Comparison of ENCODE assay signal across 24 cellular contexts in genomic region chr3:128550113-128550440, GRCh38. TPM values are rescaled to one million over a fixed set of nuclear protein-coding genes. Genes with fewer than 3 reads are reported as not detected.
DNase-seq lines count a peak whose midpoint lies in the region; ATAC-seq, FAIRE-seq and TF ChIP-seq lines count a peak whose summit lies in the region.
"Had no signal": no experiment of that assay in that cellular context is flagged by ENCODE, and none has a peak within 500 bp of the region (broad histone marks: within the 10 kb centered on the region; RNA-seq: fewer than 3 reads in every experiment).

No MANE protein-coding gene starts in this region.

- H4K20me1 ChIP-seq in PC-9 (ENCODE audit: insufficient read depth) (no peaks in the 10 kb centered on the region), hepatocyte (ENCODE audit: insufficient read depth, poor library complexity, severe bottlenecking) (no peaks in the 10 kb centered on the region), smooth muscle cell (ENCODE audit: low read depth) (no peaks in the 10 kb centered on the region)

- no peak for ATAC-seq in activated CD8-positive, alpha-beta memory T cell treated with anti-CD3 and anti-CD28 coated beads, Interleukin-2, amount 10 ng/mL, durations not matched to agents 7 days and 5 days
- ATAC-seq in activated T-cell treated with anti-CD3 and anti-CD28 coated beads, Interleukin-2, amount 50 U/mL, for 72 hours (replicated peaks in 1 of 2): no peak
- ATAC-seq: GM12878 had no signal

- H2AFZ ChIP-seq in PC-9 (no peak overlapping the region), hepatocyte (no peak overlapping the region), smooth muscle cell (ENCODE audit: low read depth) (no peak overlapping the region)

- POLR2A ChIA-PET in PC-9 (lab: Charles Lee; ENCODE audit: unreplicated experiment): no interaction called here

- WGBS in hepatocyte (ENCODE audit: low lambda C conversion rate, missing lambda C conversion rate): 94% methylated on average over 2 of the region's 2 CpGs
- 90% methylated on average over 2 of the region's 2 CpGs for WGBS in smooth muscle cell (ENCODE audit: low lambda C conversion rate)
- WGBS in small intestine, 3 donors: 61 to 77% (median 67%) methylated on average over 2 of the region's 2 CpGs

- peak; percentile 19 for DNase-seq in activated CD8-positive, alpha-beta memory T cell treated with anti-CD3 and anti-CD28 coated beads, Interleukin-2, amount 10 ng/mL, durations not matched to agents 7 days and 5 days
- DNase-seq in activated CD8-positive, alpha-beta memory T cell treated with anti-CD3 and anti-CD28 coated beads, Interleukin-2, amount 50 U/mL, for 48 hours: no peak
- DNase-seq in PC-9 (no peak), hepatocyte (ENCODE audit: low spot score) (no peak), smooth muscle cell (lab: John Stamatoyannopoulos, UW; ENCODE audit: unreplicated experiment) (no peak), small intestine (no peak)
- DNase-seq in activated naive CD4-positive, alpha-beta T cell treated with Interleukin-2 at 50 U/mL for 16 hours: no peak
- no peak for DNase-seq in activated T-cell treated with anti-CD3 and anti-CD28 coated beads, Interleukin-2, amount 50 U/mL, for 72 hours
- DNase-seq: activated CD4-positive, alpha-beta T cell treated with anti-CD3 and anti-CD28 coated beads for 4 hours; activated gamma-delta T cell treated with Interleukin-2 at 50 U/mL for 16 hours; activated T-cell treated with anti-CD3 and anti-CD28 coated beads, Interleukin-2, amount 50 U/mL, for 24 hours; AML-193; CD4-positive, alpha-beta T cell; DMS 273 treated with DMSO at 0.1 percent for 48 hours; GOT3; NCI-H1092 treated with DMSO at 0.1 percent for 48 hours; NCI-H187; psoas muscle; SHP77; tibial artery had no signal

- H3K9me3 ChIP-seq in PC-9 (ENCODE audit: insufficient read depth, low read depth): no peaks in the 10 kb centered on the region
- no peaks in the 10 kb centered on the region for H3K9me3 ChIP-seq in hepatocyte (ENCODE audit: low read depth)
- H3K9me3 ChIP-seq in smooth muscle cell (replicated peaks; ENCODE audit: low read depth): no peaks in the 10 kb centered on the region
- no peaks in the 10 kb centered on the region for H3K9me3 ChIP-seq in small intestine (ENCODE audit: control insufficient read depth, low read depth)
- H3K9me3 ChIP-seq: psoas muscle, tibial artery had no signal

- no peak overlapping the region for H3K27ac Mint-ChIP-seq in activated CD8-positive, alpha-beta memory T cell treated with anti-CD3 and anti-CD28 coated beads, Interleukin-2, amount 10 ng/mL, durations not matched to agents 7 days and 5 days
- H3K27ac Mint-ChIP-seq in activated T-cell treated with anti-CD3 and anti-CD28 coated beads, Interleukin-2, amount 50 U/mL, for 72 hours: no peak overlapping the region
- H3K27ac Mint-ChIP-seq: activated T-cell treated with anti-CD3 and anti-CD28 coated beads, Interleukin-2, amount 50 U/mL, for 24 hours; CD4-positive, alpha-beta T cell; neural progenitor cell; stimulated activated naive CD8-positive, alpha-beta T cell treated with anti-CD3 and anti-CD28 coated beads, Interleukin-15, Interleukin-2, amounts not matched to agents 100 ng/mL and 50 ng/mL, for 24 hours had no signal

- H3K36me3 ChIP-seq in PC-9 (ENCODE audit: low read depth) (no peaks in the 10 kb centered on the region), hepatocyte (replicated peaks; ENCODE audit: insufficient read depth, low read depth) (no peaks in the 10 kb centered on the region), smooth muscle cell (ENCODE audit: low read depth) (no peaks in the 10 kb centered on the region), small intestine (ENCODE audit: control insufficient read depth in 2 of 2, insufficient read depth in 2 of 2, low read length in 2 of 2) (no peaks in the 10 kb centered on the region)
- H3K36me3 ChIP-seq: neural progenitor cell, tibial artery had no signal

- FAIRE-seq in small intestine (lab: Jason Lieb, UNC): no peak
- FAIRE-seq: GM12878, kidney had no signal

- intact Hi-C loops in PC-9 (cut with micrococcal nuclease; ENCODE audit: unreplicated experiment): no loop called here

- H3K27ac ChIP-seq in PC-9: no peak overlapping the region
- peak overlapping the region; percentile 88 for H3K27ac ChIP-seq in hepatocyte
- peak overlapping the region; percentile 91 for H3K27ac ChIP-seq in smooth muscle cell (ENCODE audit: low read depth)
- H3K27ac ChIP-seq in small intestine (ENCODE audit: low read depth in 1 of 2, low read length in 1 of 2): no peak overlapping the region
- H3K27ac ChIP-seq: neural progenitor cell, tibial artery had no signal

- no peaks in the 10 kb centered on the region for H3K36me3 Mint-ChIP-seq in activated CD8-positive, alpha-beta memory T cell treated with anti-CD3 and anti-CD28 coated beads, Interleukin-2, amount 10 ng/mL, durations not matched to agents 7 days and 5 days
- no peaks in the 10 kb centered on the region for H3K36me3 Mint-ChIP-seq in activated T-cell treated with anti-CD3 and anti-CD28 coated beads, Interleukin-2, amount 50 U/mL, for 72 hours (ENCODE audit: insufficient read depth in 2 of 2)
- H3K36me3 Mint-ChIP-seq: neural progenitor cell had no signal

- CTCF ChIA-PET in activated CD8-positive, alpha-beta memory T cell treated with anti-CD3 and anti-CD28 coated beads, Interleukin-2, amount 10 ng/mL, durations not matched to agents 7 days and 5 days (lab: Charles Lee): no interaction called here
- CTCF ChIA-PET in PC-9 (lab: Charles Lee): no interaction called here

- no peak overlapping the region for H3K4me3 Mint-ChIP-seq in activated CD8-positive, alpha-beta memory T cell treated with anti-CD3 and anti-CD28 coated beads, Interleukin-2, amount 10 ng/mL, durations not matched to agents 7 days and 5 days
- no peak overlapping the region for H3K4me3 Mint-ChIP-seq in activated T-cell treated with anti-CD3 and anti-CD28 coated beads, Interleukin-2, amount 50 U/mL, for 72 hours
- H3K4me3 Mint-ChIP-seq: activated T-cell treated with anti-CD3 and anti-CD28 coated beads, Interleukin-2, amount 50 U/mL, for 24 hours; CD4-positive, alpha-beta T cell; neural progenitor cell; stimulated activated naive CD8-positive, alpha-beta T cell treated with anti-CD3 and anti-CD28 coated beads, Interleukin-15, Interleukin-2, amounts not matched to agents 100 ng/mL and 50 ng/mL, for 24 hours had no signal

- BruUV-seq in PC-9 (replicated peaks; lab: Mats Ljungman, UMichigan): TSS peak; percentile 47

- no peaks in the 10 kb centered on the region for H3K4me1 Mint-ChIP-seq in activated CD8-positive, alpha-beta memory T cell treated with anti-CD3 and anti-CD28 coated beads, Interleukin-2, amount 10 ng/mL, durations not matched to agents 7 days and 5 days
- H3K4me1 Mint-ChIP-seq in activated T-cell treated with anti-CD3 and anti-CD28 coated beads, Interleukin-2, amount 50 U/mL, for 72 hours (ENCODE audit: low read depth): no peaks in the 10 kb centered on the region

- H3K79me2 ChIP-seq in PC-9 (ENCODE audit: low read depth) (no peaks in the 10 kb centered on the region), hepatocyte (no peaks in the 10 kb centered on the region), smooth muscle cell (ENCODE audit: low read depth) (no peaks in the 10 kb centered on the region)

- H3F3A ChIP-seq in PC-9 (ENCODE audit: insufficient read depth, low read depth) (peaks cover 6% of the 10 kb centered on the region), smooth muscle cell (ENCODE audit: low read depth) (peaks cover 12% of the 10 kb centered on the region)

- no peaks in the 10 kb centered on the region for H3K27me3 ChIP-seq in PC-9 (ENCODE audit: insufficient read depth, low read depth)
- H3K27me3 ChIP-seq in hepatocyte: peaks cover 11% of the 10 kb centered on the region
- no peaks in the 10 kb centered on the region for H3K27me3 ChIP-seq in smooth muscle cell (ENCODE audit: low read depth)
- peaks cover 0 to 7% of the 10 kb centered on the region in 2 donors for H3K27me3 ChIP-seq in small intestine (ENCODE audit: control insufficient read depth in 2 of 2, insufficient read depth in 2 of 2, low read length in 2 of 2)

- H3K4me3 ChIP-seq in PC-9 (no peak overlapping the region), hepatocyte (no peak overlapping the region), smooth muscle cell (no peak overlapping the region), small intestine (ENCODE audit: low read depth in 1 of 2, low read length in 2 of 2) (no peak overlapping the region)
- H3K4me3 ChIP-seq: GM12878, neural progenitor cell, psoas muscle had no signal

- H3K27me3 Mint-ChIP-seq in activated CD8-positive, alpha-beta memory T cell treated with anti-CD3 and anti-CD28 coated beads, Interleukin-2, amount 10 ng/mL, durations not matched to agents 7 days and 5 days: peaks cover 41% of the 10 kb centered on the region
- peaks cover 45% of the 10 kb centered on the region for H3K27me3 Mint-ChIP-seq in activated T-cell treated with anti-CD3 and anti-CD28 coated beads, Interleukin-2, amount 50 U/mL, for 72 hours (ENCODE audit: low read depth)

- no peak overlapping the region for H3K4me2 ChIP-seq in PC-9
- H3K4me2 ChIP-seq in hepatocyte: no peak overlapping the region
- H3K4me2 ChIP-seq in smooth muscle cell: no peak overlapping the region
- H3K4me2 ChIP-seq: neural progenitor cell had no signal

- H3K9ac ChIP-seq in smooth muscle cell (ENCODE audit: low read depth): no peak overlapping the region
- H3K9ac ChIP-seq: neural progenitor cell had no signal

- 0 out of 2 replicates have a peak, but pooled peaks cover 6% of the 10 kb centered on the region for H3K4me1 ChIP-seq in PC-9 (replicated peaks; ENCODE audit: insufficient read depth)
- peaks cover 9% of the 10 kb centered on the region for H3K4me1 ChIP-seq in hepatocyte (ENCODE audit: insufficient read depth)
- H3K4me1 ChIP-seq in smooth muscle cell (ENCODE audit: low read depth): peaks cover 10% of the 10 kb centered on the region
- H3K4me1 ChIP-seq in small intestine (ENCODE audit: control insufficient read depth in 2 of 2, insufficient read depth in 1 of 2, low read depth in 1 of 2, low read length in 1 of 2): peaks cover 0 to 5% of the 10 kb centered on the region in 2 donors
- H3K4me1 ChIP-seq: neural progenitor cell, psoas muscle had no signal

- H3K9me2 ChIP-seq in PC-9 (ENCODE audit: insufficient read depth): peaks cover 2% of the 10 kb centered on the region; the same call in 1 of the 2 replicates
- H3K9me2 ChIP-seq in hepatocyte (replicated peaks; ENCODE audit: insufficient read depth): no peaks in the 10 kb centered on the region

- no peak for TF ChIP-seq CTCF in PC-9 (conservative IDR thresholded peaks at IDR 0.05)
- no peak for TF ChIP-seq CTCF in hepatocyte (IDR thresholded peaks at IDR 0.05; ENCODE audit: poor library complexity)
- TF ChIP-seq CTCF in smooth muscle cell (IDR thresholded peaks at IDR 0.05; ENCODE audit: borderline replicate concordance, insufficient read depth, poor library complexity, severe bottlenecking): no peak

- H3K9me3 Mint-ChIP-seq in activated CD8-positive, alpha-beta memory T cell treated with anti-CD3 and anti-CD28 coated beads, Interleukin-2, amount 10 ng/mL, durations not matched to agents 7 days and 5 days (ENCODE audit: low read depth): no peaks in the 10 kb centered on the region
- no peaks in the 10 kb centered on the region for H3K9me3 Mint-ChIP-seq in activated T-cell treated with anti-CD3 and anti-CD28 coated beads, Interleukin-2, amount 50 U/mL, for 72 hours
- H3K9me3 Mint-ChIP-seq: activated T-cell treated with anti-CD3 and anti-CD28 coated beads, Interleukin-2, amount 50 U/mL, for 24 hours; CD4-positive, alpha-beta T cell; neural progenitor cell; stimulated activated naive CD8-positive, alpha-beta T cell treated with anti-CD3 and anti-CD28 coated beads, Interleukin-15, Interleukin-2, amounts not matched to agents 100 ng/mL and 50 ng/mL, for 24 hours had no signal

RNA-seq across cellular contexts. Expression of gene GATA2, which starts 57.1 kb away (rescaled TPM):
- total RNA-seq in activated CD8-positive, alpha-beta memory T cell treated with anti-CD3 and anti-CD28 coated beads, Interleukin-2, amount 10 ng/mL, durations not matched to agents 7 days and 5 days: under 1 TPM in 1 of 2 experiments, not detected in 1; 0.28 TPM
- total RNA-seq in PC-9 (2021): 29.0 and 36.9 TPM in 2 replicates
- 0.88 and 2.6 TPM in 2 replicates for total RNA-seq in hepatocyte
- polyA plus RNA-seq in hepatocyte: 2.4 and 3.5 TPM in 2 replicates
- total RNA-seq in smooth muscle cell: 3.2 and 5.8 TPM in 2 replicates
- polyA plus RNA-seq in smooth muscle cell: 6.8 and 10.4 TPM in 2 replicates
- 1 to 10 TPM; 2.9 to 4.1 TPM for total RNA-seq in activated T-cell treated with anti-CD3 and anti-CD28 coated beads, Interleukin-2, amount 50 U/mL, for 72 hours
- 10 to 100 TPM in 1 of 3 donors, 1 to 10 TPM in 1, under 1 TPM in 1; 0.67 to 15.2 (median 1.1) TPM for polyA plus RNA-seq in small intestine
- polyA plus RNA-seq: GM12878 had no signal

Comparison
In these comparisons a context has a peak if more than half of its experiments do, and no peak if none do; other contexts are left out.
1. H3K27ac ChIP-seq: peak in hepatocyte (single experiment) and smooth muscle cell (single experiment); none in PC-9 (single experiment) and small intestine (0 of 2).